ENCODE assay signal across 11 cellular contexts in the genomic region with DNA sequence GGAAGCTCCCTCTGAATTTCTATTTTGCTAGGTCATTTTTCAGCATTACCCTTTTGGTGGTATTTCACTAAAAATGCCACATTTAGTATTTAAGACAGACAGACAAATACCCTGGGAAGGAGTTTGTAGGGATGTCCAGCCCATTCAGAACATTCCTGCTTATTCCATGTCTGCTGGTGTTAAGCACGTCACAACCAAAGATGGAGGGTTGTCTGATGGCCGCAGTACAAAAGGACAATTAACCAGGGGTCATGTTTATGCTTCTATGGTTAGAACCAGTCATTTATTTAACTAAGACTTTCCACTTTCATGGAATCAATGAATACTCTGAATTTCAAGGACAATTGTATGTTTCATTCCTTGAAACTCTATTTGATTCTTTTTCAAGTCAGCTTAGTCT. TPM values are rescaled to one million over a fixed set of nuclear protein-coding genes. Genes with fewer than 3 reads are reported as not detected.
"Had no signal": no experiment of that assay in that cellular context is flagged by ENCODE, and none has a peak within 500 bp of the region (broad histone marks: within the 10 kb centered on the region; RNA-seq: fewer than 3 reads in every experiment).

No MANE protein-coding gene starts in this region.

- H3K27ac Mint-ChIP-seq: H9, HFFc6, IgD-negative memory B cell had no signal

- H3K36me3 Mint-ChIP-seq: IgD-negative memory B cell had no signal

- H3K4me3 ChIP-seq: GM23248 had no signal

- H3K4me2 ChIP-seq: KMS-11 had no signal

- H3K4me3 Mint-ChIP-seq: H9, HFFc6, IgD-negative memory B cell had no signal

- H3K9me3 Mint-ChIP-seq: H9, HFFc6, IgD-negative memory B cell had no signal

- FAIRE-seq: H1, H54, HepG2 had no signal

- H3K27ac ChIP-seq: GM23248, KMS-11 had no signal

- ATAC-seq: HepG2 had no signal

- DNase-seq: GM23248, H9, HCEC 1CT, HFFc6, KBM-7 had no signal

RNA-seq across cellular contexts. Expression of gene TBX4, which starts 46.4 kb away (rescaled TPM):
- total RNA-seq: GM23248, H1, H9, HT-29 had no signal
- polyA plus RNA-seq: GM23248, IgD-negative memory B cell had no signal
